Comparison of ENCODE assay signal across 2 cellular contexts in genomic region chr3:49411550-49411967, GRCh38.
TF ChIP-seq lines count a peak whose summit lies in the region.

No MANE protein-coding gene starts in this region.

TF ChIP-seq in SK-N-SH, 30 proteins besides CTCF, POLR2A, EP300 and RAD21:
- no peak for TF ChIP-seq YY1 (IDR thresholded peaks at IDR 0.05; ENCODE audit: low read depth)
- TF ChIP-seq ZBTB33 (IDR thresholded peaks at IDR 0.05; ENCODE audit: borderline replicate concordance, low read depth) = no peak
- TF ChIP-seq RXRA (IDR thresholded peaks at IDR 0.05; ENCODE audit: borderline replicate concordance, low read depth) = no peak

TF ChIP-seq in K562, 482 proteins besides CTCF, POLR2A, EP300 and RAD21 (continues in another document):
- TF ChIP-seq ETV6 (IDR thresholded peaks at IDR 0.05; ENCODE audit: borderline replicate concordance in 1 of 2, low read depth in 2 of 2, low read length in 1 of 2) (no peak), ETV6 (CRISPR knock-in tag; IDR thresholded peaks at IDR 0.05; ENCODE audit: borderline replicate concordance) (peak; percentile 40; the same call in 1 of the 2 replicates), ZNF197 (CRISPR knock-in tag; IDR thresholded peaks at IDR 0.05; ENCODE audit: low read depth) (no peak), ZNF695 (CRISPR knock-in tag; IDR thresholded peaks at IDR 0.05) (no peak), CBX3 (IDR thresholded peaks at IDR 0.05; ENCODE audit: borderline replicate concordance in 1 of 2, low read length in 2 of 2) (0 out of 3 replicates have a peak, but pooled peaks of 1 of the 2 experiments have one; percentile 13), RNF219 (CRISPR knock-in tag; IDR thresholded peaks at IDR 0.05) (no peak), ATF7 (IDR thresholded peaks at IDR 0.05) (no peak), CHD2 (IDR thresholded peaks at IDR 0.05; ENCODE audit: low read depth, low read length) (peak; percentile 50; the same call in 1 of the 2 replicates), TAF9B (IDR thresholded peaks at IDR 0.05; ENCODE audit: partially characterized antibody) (no peak), ETS1 (conservative IDR thresholded peaks at IDR 0.05; ENCODE audit: control insufficient read depth, low read depth, low read length) (peak; percentile 71; the same call in 1 of the 2 replicates), RNF2 (IDR thresholded peaks at IDR 0.05) (no peak), EP400 (IDR thresholded peaks at IDR 0.05) (peak; percentile 2; the same call in 1 of the 2 replicates), HSF4 (CRISPR knock-in tag; IDR thresholded peaks at IDR 0.05; ENCODE audit: borderline replicate concordance) (no peak), NELFE (IDR thresholded peaks at IDR 0.05; ENCODE audit: insufficient read depth, insufficient read length) (no peak), EGR1 (conservative IDR thresholded peaks at IDR 0.05) (peak; percentile 37; the same call in 1 of the 2 replicates), FOXO4 (CRISPR knock-in tag; IDR thresholded peaks at IDR 0.05) (no peak), HOXB6 (CRISPR knock-in tag; IDR thresholded peaks at IDR 0.05; ENCODE audit: borderline replicate concordance) (no peak), AFF1 (IDR thresholded peaks at IDR 0.05; ENCODE audit: low read depth in 1 of 2, partially characterized antibody in 2 of 2) (no peak), ZNF124 (CRISPR knock-in tag; IDR thresholded peaks at IDR 0.05) (no peak), MYC (IDR thresholded peaks at IDR 0.05; ENCODE audit: low read depth, low read length) (no peak), MYC (CRISPR knock-in tag; IDR thresholded peaks at IDR 0.05; ENCODE audit: borderline replicate concordance, low read depth) (no peak), ELF1 (tag; IDR thresholded peaks at IDR 0.05) (peak; percentile 58), HMG20A (CRISPR knock-in tag; conservative IDR thresholded peaks at IDR 0.05) (no peak), HMGXB4 (CRISPR knock-in tag; IDR thresholded peaks at IDR 0.05) (peak; percentile 62; the same call in 1 of the 2 replicates), CBX8 (IDR thresholded peaks at IDR 0.05; ENCODE audit: borderline replicate concordance, extremely low read depth, low read depth, low read length, poor library complexity, severe bottlenecking) (no peak), ZNF224 (CRISPR knock-in tag; IDR thresholded peaks at IDR 0.05) (no peak), NR2C2 (CRISPR knock-in tag; IDR thresholded peaks at IDR 0.05) (peak; percentile 78), NR2C2 (tag; IDR thresholded peaks at IDR 0.05) (peak; percentile 98), CBFB (CRISPR knock-in tag; IDR thresholded peaks at IDR 0.05) (no peak), CBX1 (IDR thresholded peaks at IDR 0.05; ENCODE audit: low read depth) (no peak), ZBTB7A (IDR thresholded peaks at IDR 0.05; ENCODE audit: borderline replicate concordance, control insufficient read depth, low read depth, low read length) (peak; percentile 63; the same call in 1 of the 2 replicates), PTRF (tag; IDR thresholded peaks at IDR 0.05) (no peak), ATF2 (CRISPR knock-in tag; IDR thresholded peaks at IDR 0.05) (no peak), FUS (optimal IDR thresholded peaks at IDR 0.05; ENCODE audit: low read depth, low read length) (peak; percentile 26), LCOR (CRISPR knock-in tag; IDR thresholded peaks at IDR 0.05) (no peak), ETV1 (tag; conservative IDR thresholded peaks at IDR 0.05; ENCODE audit: low read depth) (0 out of 2 replicates have a peak, but pooled peaks have one; percentile 13), ZNF143 (CRISPR knock-in tag; IDR thresholded peaks at IDR 0.05) (no peak), KHSRP (IDR thresholded peaks at IDR 0.05) (no peak), TCFL5 (CRISPR knock-in tag; conservative IDR thresholded peaks at IDR 0.05) (no peak), STAT5A (IDR thresholded peaks at IDR 0.05; ENCODE audit: borderline replicate concordance, low read length) (no peak), SPI1 (IDR thresholded peaks at IDR 0.05; ENCODE audit: borderline replicate concordance, low read depth, low read length) (no peak), KLF10 (CRISPR knock-in tag; IDR thresholded peaks at IDR 0.05) (no peak), MYNN (IDR thresholded peaks at IDR 0.05) (no peak), MYNN (CRISPR knock-in tag; IDR thresholded peaks at IDR 0.05) (no peak), MAX (CRISPR knock-in tag; IDR thresholded peaks at IDR 0.05) (no peak), GABPA (tag; conservative IDR thresholded peaks at IDR 0.05; ENCODE audit: low read depth) (peak; percentile 70), TCF3 (CRISPR knock-in tag; IDR thresholded peaks at IDR 0.05) (no peak), CBFA2T2 (conservative IDR thresholded peaks at IDR 0.05) (no peak), ZNF75A (CRISPR knock-in tag; IDR thresholded peaks at IDR 0.05) (no peak), RBBP5 (IDR thresholded peaks at IDR 0.05; ENCODE audit: borderline replicate concordance, insufficient read depth, low read length, poor library complexity, severe bottlenecking) (peak; percentile 56), POLR2B (IDR thresholded peaks at IDR 0.05; ENCODE audit: low read depth, partially characterized antibody) (no peak), MITF (IDR thresholded peaks at IDR 0.05) (no peak), BMI1 (IDR thresholded peaks at IDR 0.05; ENCODE audit: low read length) (no peak), ELF2 (CRISPR knock-in tag; IDR thresholded peaks at IDR 0.05) (no peak), ARID1B (IDR thresholded peaks at IDR 0.05) (no peak), ZNF384 (IDR thresholded peaks at IDR 0.05; ENCODE audit: low read depth, low read length) (no peak), ZBTB33 (CRISPR knock-in tag; IDR thresholded peaks at IDR 0.05) (no peak)
